ENCODE assay signal across 13 cellular contexts in the genomic region with DNA sequence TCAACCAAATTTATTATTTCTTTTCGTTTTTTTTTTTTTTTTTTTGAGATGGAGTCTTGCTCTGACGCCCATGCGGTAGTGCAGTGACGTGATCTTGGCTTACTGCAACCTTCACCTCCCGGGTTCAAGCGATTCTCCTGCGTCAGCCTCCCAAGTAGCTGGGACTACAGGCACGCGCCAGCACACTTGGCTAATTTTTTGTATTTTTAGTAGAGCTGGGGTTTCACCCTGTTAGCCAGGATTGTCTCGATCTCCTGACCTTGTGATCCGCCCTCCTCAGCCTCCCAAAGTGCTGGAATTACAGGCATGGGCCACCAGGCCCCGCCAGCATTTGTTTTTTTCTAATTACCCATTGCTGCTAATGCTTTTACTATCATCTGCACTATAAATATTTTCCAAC. TPM values are rescaled to one million over a fixed set of nuclear protein-coding genes. Genes with fewer than 3 reads are reported as not detected.
"Had no signal": no experiment of that assay in that cellular context is flagged by ENCODE, and none has a peak within 500 bp of the region (broad histone marks: within the 10 kb centered on the region; RNA-seq: fewer than 3 reads in every experiment).

No MANE protein-coding gene starts in this region.

RNA-seq across cellular contexts. Expression of a gene that starts 26.5 kb away (rescaled TPM):
- total RNA-seq: activated CD4-positive, alpha-beta memory T cell treated with anti-CD3 and anti-CD28 coated beads, Interleukin-2, amount 10 ng/mL, durations not matched to agents 7 days and 5 days; activated CD4-positive, alpha-beta T cell treated with anti-CD3 and anti-CD28 coated beads for 36 hours; activated CD4-positive, alpha-beta T cell treated with anti-CD3 and anti-CD28 coated beads, Interleukin-2, amount 10 ng/mL, durations not matched to agents 7 days and 5 days; activated CD8-positive, alpha-beta memory T cell treated with anti-CD3 and anti-CD28 coated beads, Interleukin-2, amount 10 ng/mL, durations not matched to agents 7 days and 5 days; activated CD8-positive, alpha-beta T cell treated with anti-CD3 and anti-CD28 coated beads, Interleukin-2, amount 10 ng/mL, durations not matched to agents 7 days and 5 days; activated naive CD8-positive, alpha-beta T cell treated with anti-CD3 and anti-CD28 coated beads, Interleukin-2, amount 10 ng/mL, durations not matched to agents 7 days and 5 days; activated T-helper 2 cell treated with anti-CD3 and anti-CD28 coated beads, Interferon-gamma antibody, Interleukin-2, Interleukin-4, amounts not matched to agents 10 μg/mL and 5 μg/mL and 100 μg/mL, durations not matched to agents 14 hours and 24 hours and 36 hours; ascending aorta; cardiac muscle cell; T-cell; T-helper 1 cell treated with Interleukin-12 subunit alpha and Interleukin-12 subunit beta and Interleukin-4 antibody, amounts not matched to agents 30 ng/mL and 1 ng/mL, for 36 hours; T-helper 2 cell treated with Interferon-gamma antibody and Interleukin-4, amounts not matched to agents 100 ng/mL and 5 ng/mL, for 36 hours; WTC11 had no signal
- polyA plus RNA-seq: cardiac muscle cell had no signal
